8 cellular contexts compared by ENCODE assay signal in the genomic region with DNA sequence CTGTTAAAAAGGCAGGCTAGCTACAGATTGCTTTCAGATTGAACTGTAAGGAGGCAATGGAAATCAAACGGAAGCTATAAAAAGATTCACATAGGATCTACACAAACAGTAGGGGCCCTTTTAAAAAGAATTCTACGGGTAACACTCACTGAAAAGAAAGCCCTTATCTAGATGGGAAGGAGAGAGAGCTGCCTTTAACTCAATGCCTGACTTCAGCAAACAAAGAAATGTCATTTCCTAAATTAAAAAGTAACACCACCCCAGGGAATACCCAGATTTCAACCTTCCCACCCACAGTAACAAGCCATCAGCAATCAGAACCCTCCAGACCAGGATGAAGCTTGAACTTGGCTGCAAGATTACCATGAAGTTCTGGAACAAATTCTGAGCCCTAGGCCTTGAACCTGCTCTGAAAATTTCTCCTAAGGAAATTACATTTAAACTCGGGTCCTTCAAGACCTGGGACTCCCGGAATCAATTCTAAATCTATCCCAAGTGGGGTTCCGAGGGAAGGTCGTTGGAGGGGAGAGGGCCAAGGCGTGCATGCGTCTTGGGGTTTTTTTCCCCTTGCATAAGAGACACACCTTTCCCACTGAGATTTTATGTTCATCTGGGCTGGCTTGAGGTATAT. TPM values are rescaled to one million over a fixed set of nuclear protein-coding genes. Genes with fewer than 3 reads are reported as not detected.
DNase-seq lines count a peak whose midpoint lies in the region; ATAC-seq lines count a peak whose summit lies in the region.

No MANE protein-coding gene starts in this region.

- H3K4me1 ChIP-seq in iPS-15b (ENCODE audit: control insufficient read depth, insufficient read depth, low read length) = peaks cover 14% of the 10 kb centered on the region

- POLR2A ChIA-PET in activated CD8-positive, alpha-beta T cell treated with anti-CD3 and anti-CD28 coated beads, Interleukin-2, amount 10 ng/mL, durations not matched to agents 7 days and 5 days (lab: Charles Lee) = interaction anchor here (1.0 to 1.6 kb wide), 3 partner anchors 8 to 76 kb away, joined by 4 to 10 read pairs (median 5); a partner anchor contains a TSS

- peaks cover 32% of the 10 kb centered on the region for H3K36me3 Mint-ChIP-seq in activated T-cell treated with anti-CD3 and anti-CD28 coated beads, Interleukin-2, amount 50 U/mL, for 24 hours (ENCODE audit: low read depth)
- H3K36me3 Mint-ChIP-seq in activated CD8-positive, alpha-beta T cell treated with anti-CD3 and anti-CD28 coated beads, Interleukin-2, amount 10 ng/mL, durations not matched to agents 7 days and 5 days (ENCODE audit: low read depth) = peaks cover 13% of the 10 kb centered on the region

- peak overlapping the region; percentile 81 for H3K9ac ChIP-seq in iPS-15b (ENCODE audit: low read depth, low read length)

- peaks cover 3% of the 10 kb centered on the region for H3K36me3 ChIP-seq in iPS-15b (ENCODE audit: control insufficient read depth, insufficient read depth, low read length)

- no peaks in the 10 kb centered on the region for H3K27me3 Mint-ChIP-seq in activated T-cell treated with anti-CD3 and anti-CD28 coated beads, Interleukin-2, amount 50 U/mL, for 24 hours
- no peaks in the 10 kb centered on the region for H3K27me3 Mint-ChIP-seq in activated CD8-positive, alpha-beta T cell treated with anti-CD3 and anti-CD28 coated beads, Interleukin-2, amount 10 ng/mL, durations not matched to agents 7 days and 5 days (ENCODE audit: low read depth)
- H3K27me3 Mint-ChIP-seq in stimulated activated naive CD8-positive, alpha-beta T cell treated with anti-CD3 and anti-CD28 coated beads, Interleukin-15, amount 100 ng/mL, for 72 hours = no peaks in the 10 kb centered on the region

- H3K4me1 Mint-ChIP-seq in activated T-cell treated with anti-CD3 and anti-CD28 coated beads, Interleukin-2, amount 50 U/mL, for 24 hours (ENCODE audit: low read depth) = peaks cover 60% of the 10 kb centered on the region
- peaks cover 54% of the 10 kb centered on the region for H3K4me1 Mint-ChIP-seq in activated CD8-positive, alpha-beta T cell treated with anti-CD3 and anti-CD28 coated beads, Interleukin-2, amount 10 ng/mL, durations not matched to agents 7 days and 5 days (ENCODE audit: low read depth)
- peaks cover 52% of the 10 kb centered on the region for H3K4me1 Mint-ChIP-seq in stimulated activated naive CD8-positive, alpha-beta T cell treated with anti-CD3 and anti-CD28 coated beads, Interleukin-15, amount 100 ng/mL, for 72 hours

- no peaks in the 10 kb centered on the region for H3K9me3 ChIP-seq in iPS-15b (ENCODE audit: control insufficient read depth, insufficient read depth, low read length)

- H3K4me3 Mint-ChIP-seq in activated T-cell treated with anti-CD3 and anti-CD28 coated beads, Interleukin-2, amount 50 U/mL, for 24 hours = peak overlapping the region; percentile 86
- peak overlapping the region; percentile 81 for H3K4me3 Mint-ChIP-seq in activated CD8-positive, alpha-beta T cell treated with anti-CD3 and anti-CD28 coated beads, Interleukin-2, amount 10 ng/mL, durations not matched to agents 7 days and 5 days
- H3K4me3 Mint-ChIP-seq in stimulated activated naive CD8-positive, alpha-beta T cell treated with anti-CD3 and anti-CD28 coated beads, Interleukin-15, amount 100 ng/mL, for 72 hours = peak overlapping the region; percentile 77 to 80

- no peak for ATAC-seq in activated CD8-positive, alpha-beta T cell treated with anti-CD3 and anti-CD28 coated beads, Interleukin-2, amount 10 ng/mL, durations not matched to agents 7 days and 5 days
- ATAC-seq in stimulated activated naive CD8-positive, alpha-beta T cell treated with anti-CD3 and anti-CD28 coated beads, Interleukin-15, amount 100 ng/mL, for 72 hours = no peak

- peak overlapping the region; percentile 89 for H3K4me3 ChIP-seq in iPS-15b (ENCODE audit: low read depth, low read length)

- H3K27ac Mint-ChIP-seq in activated T-cell treated with anti-CD3 and anti-CD28 coated beads, Interleukin-2, amount 50 U/mL, for 24 hours = peak overlapping the region; percentile 96
- H3K27ac Mint-ChIP-seq in activated CD8-positive, alpha-beta T cell treated with anti-CD3 and anti-CD28 coated beads, Interleukin-2, amount 10 ng/mL, durations not matched to agents 7 days and 5 days = peak overlapping the region; percentile 81
- peak overlapping the region; percentile 91 to 94 for H3K27ac Mint-ChIP-seq in stimulated activated naive CD8-positive, alpha-beta T cell treated with anti-CD3 and anti-CD28 coated beads, Interleukin-15, amount 100 ng/mL, for 72 hours

- DNase-seq in activated T-cell treated with anti-CD3 and anti-CD28 coated beads, Interleukin-2, amount 50 U/mL, for 24 hours = no peak
- DNase-seq in activated T-cell treated with anti-CD3 and anti-CD28 coated beads for 4 hours (no peak), GM19238 (ENCODE audit: insufficient read length, low spot score) (no peak), OCI-M2 (lab: John Stamatoyannopoulos, UW; ENCODE audit: unreplicated experiment) (no peak), mucosa of gallbladder (ENCODE audit: low spot score) (no peak)
- no peak for DNase-seq in activated CD8-positive, alpha-beta T cell treated with anti-CD3 and anti-CD28 coated beads, Interleukin-2, amount 10 ng/mL, durations not matched to agents 7 days and 5 days
- DNase-seq in stimulated activated naive CD8-positive, alpha-beta T cell treated with anti-CD3 and anti-CD28 coated beads, Interleukin-15, amount 100 ng/mL, for 72 hours = no peak

- H3K9me3 Mint-ChIP-seq in activated T-cell treated with anti-CD3 and anti-CD28 coated beads, Interleukin-2, amount 50 U/mL, for 24 hours = no peaks in the 10 kb centered on the region
- no peaks in the 10 kb centered on the region for H3K9me3 Mint-ChIP-seq in activated CD8-positive, alpha-beta T cell treated with anti-CD3 and anti-CD28 coated beads, Interleukin-2, amount 10 ng/mL, durations not matched to agents 7 days and 5 days (ENCODE audit: insufficient read depth)
- H3K9me3 Mint-ChIP-seq in stimulated activated naive CD8-positive, alpha-beta T cell treated with anti-CD3 and anti-CD28 coated beads, Interleukin-15, amount 100 ng/mL, for 72 hours = no peaks in the 10 kb centered on the region

- CTCF ChIA-PET in activated CD8-positive, alpha-beta T cell treated with anti-CD3 and anti-CD28 coated beads, Interleukin-2, amount 10 ng/mL, durations not matched to agents 7 days and 5 days (lab: Charles Lee) = interaction anchor here (0.8 to 3.5 kb wide), 4 partner anchors 13 to 318 kb away, joined by 3 to 11 read pairs (median 4); a partner anchor contains a TSS

- no peaks in the 10 kb centered on the region for H3K27me3 ChIP-seq in iPS-15b (ENCODE audit: control insufficient read depth, insufficient read depth, low read length)

RNA-seq across cellular contexts. Expression of a gene that starts 1.2 kb away (rescaled TPM):
- total RNA-seq in activated CD8-positive, alpha-beta T cell treated with anti-CD3 and anti-CD28 coated beads, Interleukin-2, amount 10 ng/mL, durations not matched to agents 7 days and 5 days = 10 to 100 TPM; 44.6 to 45.0 TPM
- total RNA-seq in mucosa of gallbladder = 72.3 TPM

RNA-seq across cellular contexts. Expression of a gene that starts 43.3 kb away (rescaled TPM):
- 10 to 100 TPM; 52.5 to 57.6 TPM for total RNA-seq in activated CD8-positive, alpha-beta T cell treated with anti-CD3 and anti-CD28 coated beads, Interleukin-2, amount 10 ng/mL, durations not matched to agents 7 days and 5 days
- 13.4 TPM for total RNA-seq in mucosa of gallbladder

RNA-seq across cellular contexts. Expression of a gene that starts 44.1 kb away (rescaled TPM):
- total RNA-seq in activated CD8-positive, alpha-beta T cell treated with anti-CD3 and anti-CD28 coated beads, Interleukin-2, amount 10 ng/mL, durations not matched to agents 7 days and 5 days = 1 to 10 TPM; 7.5 to 8.2 TPM
- total RNA-seq in mucosa of gallbladder = 48.9 TPM
